14 cellular contexts compared by ENCODE assay signal in genomic region chr20:38231786-38232130, GRCh38. TPM values are rescaled to one million over a fixed set of nuclear protein-coding genes. Genes with fewer than 3 reads are reported as not detected.
DNase-seq lines count a peak whose midpoint lies in the region; ATAC-seq and TF ChIP-seq lines count a peak whose summit lies in the region.
"Had no signal": no experiment of that assay in that cellular context is flagged by ENCODE, and none has a peak within 500 bp of the region (broad histone marks: within the 10 kb centered on the region; RNA-seq: fewer than 3 reads in every experiment).

No MANE protein-coding gene starts in this region.

- in situ Hi-C loops in astrocyte of the spinal cord (cut with HindIII; ENCODE audit: low sequenced_read_pairs) = no loop called here

- intact Hi-C loops in left ventricle myocardium inferior (cut with micrococcal nuclease) = loop anchor here (5.0 kb wide), 1 partner anchor 91 kb away; no protein-coding TSS in a partner anchor

- DNase-seq in Kasumi-1 (lab: John Stamatoyannopoulos, UW) = peak; percentile 50 to 55
- DNase-seq in astrocyte of the spinal cord (ENCODE audit: low read depth, low spot score) = peak; percentile 80
- peak; percentile 55 for DNase-seq in left ventricle myocardium inferior
- DNase-seq in stromal cell of bone marrow (ENCODE audit: low read depth) = peak; percentile 55
- DNase-seq in DMS53 treated with DMSO at 0.1 percent for 48 hours (lab: John Stamatoyannopoulos, UW; ENCODE audit: unreplicated experiment) = no peak
- no peak for DNase-seq in nucleus accumbens (lab: John Stamatoyannopoulos, UW)
- DNase-seq: activated CD4-positive, alpha-beta memory T cell treated with anti-CD3 and anti-CD28 coated beads for 36 hours; anterior cingulate cortex; CD4-positive, CD25-positive, alpha-beta regulatory T cell; effector memory CD4-positive, alpha-beta T cell; NCI-H82; SJCRH30 had no signal

- H3K27ac ChIP-seq in left ventricle myocardium inferior (replicated peaks) = peak overlapping the region; percentile 33
- H3K27ac ChIP-seq: SJCRH30, tibial artery had no signal

- H3K4me3 ChIP-seq in astrocyte of the spinal cord (ENCODE audit: low read depth, low read length) (no peak overlapping the region), left ventricle myocardium inferior (no peak overlapping the region)
- H3K4me3 ChIP-seq: SJCRH30, tibial artery had no signal

- H3K4me1 ChIP-seq in left ventricle myocardium inferior = peaks cover 11% of the 10 kb centered on the region
- H3K4me1 ChIP-seq: SJCRH30, tibial artery had no signal

- TF ChIP-seq CTCF in astrocyte of the spinal cord (IDR thresholded peaks at IDR 0.05; ENCODE audit: low read depth, low read length) (no peak), left ventricle myocardium inferior (IDR thresholded peaks at IDR 0.05; ENCODE audit: borderline replicate concordance) (no peak)

- H3K9me3 ChIP-seq in left ventricle myocardium inferior (replicated peaks) = no peaks in the 10 kb centered on the region
- H3K9me3 ChIP-seq: SJCRH30, tibial artery had no signal

- no peak for ATAC-seq in HG03457 (IDR thresholded peaks at IDR 0.05; ENCODE audit: unreplicated experiment)

- H3K27me3 ChIP-seq in left ventricle myocardium inferior (ENCODE audit: low read depth) = peaks cover 4% of the 10 kb centered on the region
- H3K27me3 ChIP-seq: SJCRH30, tibial artery had no signal

- H3K36me3 ChIP-seq in left ventricle myocardium inferior = no peaks in the 10 kb centered on the region
- H3K36me3 ChIP-seq: SJCRH30 had no signal

RNA-seq across cellular contexts. Expression of gene KIAA1755, which starts 28.8 kb away (rescaled TPM):
- total RNA-seq in left ventricle myocardium inferior = 7.1 TPM
- total RNA-seq: activated CD4-positive, alpha-beta memory T cell treated with anti-CD3 and anti-CD28 coated beads for 36 hours; CD4-positive, CD25-positive, alpha-beta regulatory T cell had no signal

Comparison
In these comparisons a context has a peak if more than half of its experiments do, and no peak if none do; other contexts are left out.
1. DNase-seq: peak in Kasumi-1 (2 of 2), astrocyte of the spinal cord (single experiment), left ventricle myocardium inferior (single experiment) and stromal cell of bone marrow (single experiment); none in DMS53 treated with DMSO at 0.1 percent for 48 hours (single experiment) and nucleus accumbens (0 of 56).